10 cellular contexts compared by ENCODE assay signal in the genomic region with DNA sequence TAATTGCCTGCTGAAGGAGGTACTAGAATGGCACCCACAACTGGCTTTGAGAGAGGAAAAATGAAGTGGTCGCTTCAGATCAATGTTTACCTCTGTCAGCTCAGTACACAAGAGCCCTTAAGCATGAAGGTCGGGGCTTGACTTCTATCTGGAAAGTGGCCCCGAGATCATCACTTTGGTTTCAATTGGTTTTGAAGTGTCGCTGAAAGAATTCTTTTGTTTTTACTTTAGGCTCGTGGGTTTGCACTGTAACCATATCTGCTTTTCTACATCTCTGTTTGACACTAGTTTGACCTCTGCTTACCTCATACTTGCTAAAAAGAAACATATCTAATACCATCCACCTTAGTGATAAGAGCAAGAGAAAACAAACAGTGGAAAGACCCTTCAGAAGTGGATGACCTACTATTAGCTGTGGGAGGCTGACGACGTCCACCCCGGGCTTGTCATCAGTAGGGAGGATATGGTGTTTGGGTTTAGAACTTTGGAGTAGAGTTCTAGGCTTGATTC.
DNase-seq lines count a peak whose midpoint lies in the region; ATAC-seq and TF ChIP-seq lines count a peak whose summit lies in the region.
"Had no signal": no experiment of that assay in that cellular context is flagged by ENCODE, and none has a peak within 500 bp of the region (broad histone marks: within the 10 kb centered on the region; RNA-seq: fewer than 3 reads in every experiment).

No MANE protein-coding gene starts in this region.

- H3K27ac Mint-ChIP-seq in activated CD8-positive, alpha-beta T cell treated with anti-CD3 and anti-CD28 coated beads, Interleukin-2, amount 10 ng/mL, durations not matched to agents 7 days and 5 days, result peak overlapping the region; percentile 69

- no peak overlapping the region for H3K27ac ChIP-seq in ascending aorta

- no peak overlapping the region for H3K4me3 Mint-ChIP-seq in activated CD8-positive, alpha-beta T cell treated with anti-CD3 and anti-CD28 coated beads, Interleukin-2, amount 10 ng/mL, durations not matched to agents 7 days and 5 days

- peak; percentile 51 for ATAC-seq in HG03159 (IDR thresholded peaks at IDR 0.05; ENCODE audit: unreplicated experiment)
- ATAC-seq in activated CD8-positive, alpha-beta T cell treated with anti-CD3 and anti-CD28 coated beads, Interleukin-2, amount 10 ng/mL, durations not matched to agents 7 days and 5 days, result peak; percentile 90

- no peaks in the 10 kb centered on the region for H3K36me3 ChIP-seq in ascending aorta

- peaks cover 4% of the 10 kb centered on the region for H3K27me3 Mint-ChIP-seq in activated CD8-positive, alpha-beta T cell treated with anti-CD3 and anti-CD28 coated beads, Interleukin-2, amount 10 ng/mL, durations not matched to agents 7 days and 5 days (ENCODE audit: low read depth)

- H3K4me3 ChIP-seq in ascending aorta, result no peak overlapping the region

- intact Hi-C loops in ascending aorta (cut with DNase I), result no loop called here

- peaks cover 2% of the 10 kb centered on the region for H3K36me3 Mint-ChIP-seq in activated CD8-positive, alpha-beta T cell treated with anti-CD3 and anti-CD28 coated beads, Interleukin-2, amount 10 ng/mL, durations not matched to agents 7 days and 5 days (ENCODE audit: low read depth)

- no peak for TF ChIP-seq CTCF in ascending aorta (IDR thresholded peaks at IDR 0.05)

- CTCF ChIA-PET in activated CD8-positive, alpha-beta T cell treated with anti-CD3 and anti-CD28 coated beads, Interleukin-2, amount 10 ng/mL, durations not matched to agents 7 days and 5 days (lab: Charles Lee), result interaction anchor here (0.6 to 2.3 kb wide), 7 partner anchors 9 to 163 kb away, joined by 3 to 8 read pairs (median 4); no protein-coding TSS in a partner anchor

- POLR2A ChIA-PET in activated CD8-positive, alpha-beta T cell treated with anti-CD3 and anti-CD28 coated beads, Interleukin-2, amount 10 ng/mL, durations not matched to agents 7 days and 5 days (lab: Charles Lee), result interaction anchor here (1.2 to 2.4 kb wide), 3 partner anchors 13 to 355 kb away, joined by 3 to 14 read pairs (median 10); no protein-coding TSS in a partner anchor

- H3K4me1 ChIP-seq in ascending aorta, result no peaks in the 10 kb centered on the region

- H3K9me3 ChIP-seq in ascending aorta, result no peaks in the 10 kb centered on the region
- H3K9me3 ChIP-seq: SK-N-SH had no signal

- no peaks in the 10 kb centered on the region for H3K27me3 ChIP-seq in ascending aorta

- no peaks in the 10 kb centered on the region for H3K9me3 Mint-ChIP-seq in activated CD8-positive, alpha-beta T cell treated with anti-CD3 and anti-CD28 coated beads, Interleukin-2, amount 10 ng/mL, durations not matched to agents 7 days and 5 days (ENCODE audit: insufficient read depth)

- DNase-seq in activated T-cell treated with anti-CD3 and anti-CD28 coated beads, Interleukin-2, amount 50 U/mL, for 1 hour, result peak; percentile 34
- DNase-seq in activated T-cell treated with anti-CD3 and anti-CD28 coated beads for 4 hours (no peak), NCI-H1092 (lab: John Stamatoyannopoulos, UW) (no peak), ascending aorta (ENCODE audit: low spot score in 2 of 2) (no peak), NCI-H1694 (lab: John Stamatoyannopoulos, UW) (no peak)
- DNase-seq in activated CD8-positive, alpha-beta T cell treated with anti-CD3 and anti-CD28 coated beads, Interleukin-2, amount 10 ng/mL, durations not matched to agents 7 days and 5 days, result peak; percentile 50
- DNase-seq in stimulated activated CD8-positive, alpha-beta memory T cell treated with anti-CD3 and anti-CD28 coated beads, Interleukin-4, amount 100 ng/mL, for 48 hours, result peak; percentile 54
- DNase-seq: activated naive CD4-positive, alpha-beta T cell treated with anti-CD3 and anti-CD28 coated beads, Interleukin-2, amount 50 U/mL, for 16 hours; SK-N-SH had no signal

- peaks cover 45% of the 10 kb centered on the region for H3K4me1 Mint-ChIP-seq in activated CD8-positive, alpha-beta T cell treated with anti-CD3 and anti-CD28 coated beads, Interleukin-2, amount 10 ng/mL, durations not matched to agents 7 days and 5 days (ENCODE audit: low read depth)

Comparison
In these comparisons a context has a peak if more than half of its experiments do, and no peak if none do; other contexts are left out.
1. DNase-seq: peak in activated T-cell treated with anti-CD3 and anti-CD28 coated beads, Interleukin-2, amount 50 U/mL, for 1 hour (single experiment), activated CD8-positive, alpha-beta T cell treated with anti-CD3 and anti-CD28 coated beads, Interleukin-2, amount 10 ng/mL, durations not matched to agents 7 days and 5 days (single experiment) and stimulated activated CD8-positive, alpha-beta memory T cell treated with anti-CD3 and anti-CD28 coated beads, Interleukin-4, amount 100 ng/mL, for 48 hours (single experiment); none in activated T-cell treated with anti-CD3 and anti-CD28 coated beads for 4 hours (single experiment), NCI-H1092 (single experiment), ascending aorta (0 of 2) and NCI-H1694 (single experiment).